16 cellular contexts compared by ENCODE assay signal in the genomic region with DNA sequence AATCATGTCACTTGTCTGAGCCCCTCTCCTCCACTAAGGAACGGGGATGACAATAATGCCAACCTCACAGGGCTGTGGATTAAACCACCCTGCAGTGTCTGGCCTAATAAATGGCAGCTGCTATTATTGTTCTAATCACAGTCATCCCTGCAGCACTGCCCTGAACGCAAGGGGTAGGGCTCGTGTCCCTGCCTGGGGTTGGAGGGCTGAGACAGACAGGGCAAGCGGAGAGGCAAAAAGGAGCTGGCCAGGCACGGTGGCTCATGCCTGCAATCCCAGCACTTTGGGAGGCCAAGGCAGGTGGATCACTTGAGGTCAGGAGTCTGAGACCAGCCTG. TPM values are rescaled to one million over a fixed set of nuclear protein-coding genes. Genes with fewer than 3 reads are reported as not detected.
"Had no signal": no experiment of that assay in that cellular context is flagged by ENCODE, and none has a peak within 500 bp of the region (broad histone marks: within the 10 kb centered on the region; RNA-seq: fewer than 3 reads in every experiment).

No MANE protein-coding gene starts in this region.

- H3K27ac ChIP-seq: ascending aorta, breast epithelium, esophagus squamous epithelium, hepatocyte had no signal

- H3K9me3 ChIP-seq: ascending aorta, breast epithelium, esophagus squamous epithelium had no signal

- H3K9ac ChIP-seq: parathyroid adenoma had no signal

- H2AFZ ChIP-seq: hepatocyte, parathyroid adenoma had no signal

- H3K36me3 ChIP-seq: breast epithelium had no signal

- H3K4me1 ChIP-seq: ascending aorta had no signal

- ATAC-seq: activated CD4-positive, CD25-positive, alpha-beta regulatory T cell treated with anti-CD3 and anti-CD28 coated beads, Interleukin-2, amount 50 U/mL, for 24 hours; effector memory CD8-positive, alpha-beta T cell; stimulated activated naive B cell treated with anti-CD40 and anti-IgM and Interleukin-4, amounts not matched to agents 10 μg/mL and 1 μg/mL and 100 μg/mL, for 72 hours; T-cell had no signal

- H3K4me2 ChIP-seq: hepatocyte had no signal

- H3K27me3 ChIP-seq: ascending aorta, breast epithelium, esophagus squamous epithelium, hepatocyte had no signal

- H3K4me3 ChIP-seq: ascending aorta, breast epithelium, esophagus squamous epithelium, hepatocyte, lung had no signal

- H3K79me2 ChIP-seq: hepatocyte had no signal

- DNase-seq: activated CD8-positive, alpha-beta memory T cell treated with anti-CD3 and anti-CD28 coated beads for 24 hours; activated CD8-positive, alpha-beta memory T cell treated with anti-CD3 and anti-CD28 coated beads, Interleukin-2, amount 50 U/mL, for 48 hours; activated effector memory CD4-positive, alpha-beta T cell treated with Interleukin-2 at 50 U/mL for 16 hours; activated naive CD4-positive, alpha-beta T cell treated with anti-CD3 and anti-CD28 coated beads, Interleukin-2, amount 10 ng/mL, durations not matched to agents 7 days and 5 days; activated T-cell treated with anti-CD3 and anti-CD28 coated beads, Interleukin-2, amount 50 U/mL, for 48 hours; dermis blood vessel endothelial cell; effector memory CD8-positive, alpha-beta T cell; esophagus squamous epithelium; stimulated activated naive B cell treated with anti-CD40 and anti-IgM and Interleukin-4, amounts not matched to agents 10 μg/mL and 1 μg/mL and 100 μg/mL, for 72 hours; T-cell had no signal

RNA-seq across cellular contexts. Expression of a gene that starts 22.5 kb away (rescaled TPM):
- total RNA-seq: ascending aorta, T-cell had no signal
